In the genomic region with DNA sequence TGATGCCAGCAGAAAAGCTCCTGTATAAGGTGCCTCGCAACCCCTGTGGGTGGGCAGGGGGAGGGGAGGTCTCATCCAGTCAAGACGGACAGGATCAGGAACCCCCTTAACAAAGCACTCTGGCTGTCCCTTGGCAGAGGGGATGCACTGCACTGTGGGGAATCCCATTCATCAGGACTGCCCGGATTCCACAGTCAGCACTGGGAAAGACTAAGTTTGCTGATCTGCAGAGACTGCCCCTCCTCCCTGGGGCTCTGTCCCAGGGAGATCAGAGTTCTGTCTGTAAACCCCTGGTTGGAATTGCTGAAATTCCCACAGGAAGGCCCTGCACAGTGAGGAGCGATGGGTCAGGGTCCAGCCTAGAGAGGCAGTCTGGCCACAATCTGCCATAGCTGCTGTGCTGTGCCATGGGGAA, we compare ENCODE assay signal across 26 cellular contexts.
"Had no signal": no experiment of that assay in that cellular context is flagged by ENCODE, and none has a peak within 500 bp of the region (broad histone marks: within the 10 kb centered on the region; RNA-seq: fewer than 3 reads in every experiment).

No MANE protein-coding gene starts in this region.

- H3K4me3 ChIP-seq: ascending aorta, cardiac muscle cell, colonic mucosa, pancreas, prostate gland, smooth muscle cell, stomach, tibial artery had no signal

- DNase-seq: activated CD4-positive, alpha-beta T cell treated with anti-CD3 and anti-CD28 coated beads for 4 hours; activated CD4-positive, alpha-beta T cell treated with anti-CD3 and anti-CD28 coated beads, Interleukin-2, amount 50 U/mL, for 4 hours; activated effector memory CD4-positive, alpha-beta T cell treated with anti-CD3 and anti-CD28 coated beads, Interleukin-2, amount 50 U/mL, for 16 hours; activated naive CD4-positive, alpha-beta T cell treated with anti-CD3 and anti-CD28 coated beads for 36 hours; activated naive CD8-positive, alpha-beta T cell treated with anti-CD3 and anti-CD28 coated beads for 36 hours; activated T-cell treated with anti-CD3 and anti-CD28 coated beads for 4 hours; cerebellar nuclear complex; colonic mucosa; effector memory CD8-positive, alpha-beta T cell; head of caudate nucleus; hypothalamus; left ventricle myocardium superior; pancreas; retina; stimulated activated CD4-positive, alpha-beta T cell treated with anti-CD3 and anti-CD28 coated beads, Interleukin-1b, Interleukin-23, amount 100 ng/mL, for 48 hours; stimulated activated CD4-positive, alpha-beta T cell treated with anti-CD3 and anti-CD28 coated beads, Interleukin-4, amount 100 ng/mL, for 4 hours; stimulated activated CD8-positive, alpha-beta memory T cell treated with anti-CD3 and anti-CD28 coated beads, Interleukin-4, amount 100 ng/mL, for 48 hours; stomach; tibial artery had no signal

- H3K4me1 Mint-ChIP-seq: activated naive CD8-positive, alpha-beta T cell treated with anti-CD3 and anti-CD28 coated beads for 36 hours; brain; nephron; stimulated activated memory B cell treated with anti-CD40 and anti-IgM and Interleukin-4, amounts not matched to agents 10 μg/mL and 1 μg/mL and 100 μg/mL, for 72 hours had no signal

- H3K9me3 Mint-ChIP-seq: activated naive CD4-positive, alpha-beta T cell treated with anti-CD3 and anti-CD28 coated beads for 36 hours; activated naive CD8-positive, alpha-beta T cell treated with anti-CD3 and anti-CD28 coated beads for 36 hours; effector memory CD8-positive, alpha-beta T cell; stimulated activated memory B cell treated with anti-CD40 and anti-IgM and Interleukin-4, amounts not matched to agents 10 μg/mL and 1 μg/mL and 100 μg/mL, for 72 hours had no signal

- H3K4me1 ChIP-seq: ascending aorta, colonic mucosa, pancreas, prostate gland, stomach, tibial artery had no signal

- H3K27me3 Mint-ChIP-seq: brain had no signal

- H3K36me3 Mint-ChIP-seq: activated naive CD8-positive, alpha-beta T cell treated with anti-CD3 and anti-CD28 coated beads for 36 hours; brain; stimulated activated memory B cell treated with anti-CD40 and anti-IgM and Interleukin-4, amounts not matched to agents 10 μg/mL and 1 μg/mL and 100 μg/mL, for 72 hours had no signal

- H3K27me3 ChIP-seq: ascending aorta, cardiac muscle cell, colonic mucosa, pancreas had no signal

- H3K27ac Mint-ChIP-seq: activated naive CD4-positive, alpha-beta T cell treated with anti-CD3 and anti-CD28 coated beads for 36 hours; activated naive CD8-positive, alpha-beta T cell treated with anti-CD3 and anti-CD28 coated beads for 36 hours; brain; effector memory CD8-positive, alpha-beta T cell; nephron; stimulated activated memory B cell treated with anti-CD40 and anti-IgM and Interleukin-4, amounts not matched to agents 10 μg/mL and 1 μg/mL and 100 μg/mL, for 72 hours had no signal

- H3K9me3 ChIP-seq: ascending aorta, colonic mucosa, pancreas, prostate gland, stomach, tibial artery had no signal

- H3K36me3 ChIP-seq: ascending aorta, cardiac muscle cell, colonic mucosa, pancreas, prostate gland, stomach, tibial artery had no signal

- H3K27ac ChIP-seq: ascending aorta, cardiac muscle cell, colonic mucosa, pancreas, prostate gland, stomach, tibial artery had no signal

- H3K4me3 Mint-ChIP-seq: activated naive CD4-positive, alpha-beta T cell treated with anti-CD3 and anti-CD28 coated beads for 36 hours; activated naive CD8-positive, alpha-beta T cell treated with anti-CD3 and anti-CD28 coated beads for 36 hours; brain; effector memory CD8-positive, alpha-beta T cell; nephron; stimulated activated memory B cell treated with anti-CD40 and anti-IgM and Interleukin-4, amounts not matched to agents 10 μg/mL and 1 μg/mL and 100 μg/mL, for 72 hours had no signal

- ATAC-seq: effector memory CD8-positive, alpha-beta T cell; left ventricle myocardium superior; pancreas; stimulated activated memory B cell treated with anti-CD40 and anti-IgM and Interleukin-4, amounts not matched to agents 10 μg/mL and 1 μg/mL and 100 μg/mL, for 72 hours had no signal
